20 cellular contexts compared by ENCODE assay signal in genomic region chr7:150621376-150621775, GRCh38. TPM values are rescaled to one million over a fixed set of nuclear protein-coding genes. Genes with fewer than 3 reads are reported as not detected.
A peak's percentile ranks its signal among the peaks of the same experiment; 100 is the strongest.
DNase-seq lines count a peak whose midpoint lies in the region; ATAC-seq and TF ChIP-seq lines count a peak whose summit lies in the region.
"Had no signal": no experiment of that assay in that cellular context is flagged by ENCODE, and none has a peak within 500 bp of the region (broad histone marks: within the 10 kb centered on the region; RNA-seq: fewer than 3 reads in every experiment).

No MANE protein-coding gene starts in this region.

- H3K4me3 Mint-ChIP-seq in CD4-positive, alpha-beta memory T cell, result peak overlapping the region in 7 of 8 donors; percentile 21 to 63 (median 45)
- peak overlapping the region; percentile 67 for H3K4me3 Mint-ChIP-seq in activated T-helper 17 cell treated with anti-CD3 and anti-CD28 coated beads, Interleukin-2, amount 50 U/mL, for 72 hours
- no peak overlapping the region for H3K4me3 Mint-ChIP-seq in progenitor cell of endocrine pancreas (ENCODE audit: low read depth)
- H3K4me3 Mint-ChIP-seq: B cell; dendritic cell treated with granulocyte-macrophage colony-stimulating factor and Interleukin-4, amounts not matched to agents 40 ng/mL and 50 ng/mL, for 4 days; nephron; stimulated activated naive B cell treated with anti-CD40 and anti-IgM and Interleukin-4, amounts not matched to agents 10 μg/mL and 1 μg/mL and 100 μg/mL, for 72 hours had no signal

- H3K27me3 Mint-ChIP-seq in CD4-positive, alpha-beta memory T cell, result no peaks in the 10 kb centered on the region
- H3K27me3 Mint-ChIP-seq in activated T-helper 17 cell treated with anti-CD3 and anti-CD28 coated beads, Interleukin-2, amount 50 U/mL, for 72 hours, result no peaks in the 10 kb centered on the region
- H3K27me3 Mint-ChIP-seq in progenitor cell of endocrine pancreas, result peaks cover 9% of the 10 kb centered on the region
- H3K27me3 Mint-ChIP-seq: dendritic cell treated with granulocyte-macrophage colony-stimulating factor and Interleukin-4, amounts not matched to agents 40 ng/mL and 50 ng/mL, for 4 days; stimulated activated naive B cell treated with anti-CD40 and anti-IgM and Interleukin-4, amounts not matched to agents 10 μg/mL and 1 μg/mL and 100 μg/mL, for 72 hours had no signal

- H3K4me1 ChIP-seq in CD4-positive, alpha-beta memory T cell (ENCODE audit: insufficient read depth, low read length), result peaks cover 44% of the 10 kb centered on the region
- H3K4me1 ChIP-seq: right lobe of liver had no signal

- DNase-seq in CD4-positive, alpha-beta memory T cell, result no peak
- DNase-seq in AG08396 (ENCODE audit: low spot score) (no peak), progenitor cell of endocrine pancreas (ENCODE audit: low spot score, unreplicated experiment) (no peak), cerebellar nuclear complex (lab: John Stamatoyannopoulos, UW) (no peak), CD1c-positive myeloid dendritic cell (ENCODE audit: extremely low spot score) (no peak)
- DNase-seq: aorta; left ventricle myocardium superior; NCI-H1417; PC-9; right lobe of liver; stimulated activated CD4-positive, alpha-beta T cell treated with anti-CD3 and anti-CD28 coated beads, Interleukin-4, amount 100 ng/mL, for 4 hours; stimulated activated naive B cell treated with anti-CD40 and anti-IgM and Interleukin-4, amounts not matched to agents 10 μg/mL and 1 μg/mL and 100 μg/mL, for 72 hours had no signal

- peak; percentile 22 for ATAC-seq in GM18519 (IDR thresholded peaks at IDR 0.05; ENCODE audit: low FRiP score, unreplicated experiment)
- ATAC-seq in HG02763 (IDR thresholded peaks at IDR 0.05; ENCODE audit: unreplicated experiment), result peak; percentile 26
- peak; percentile 84 for ATAC-seq in activated T-helper 17 cell treated with anti-CD3 and anti-CD28 coated beads, Interleukin-2, amount 50 U/mL, for 72 hours (replicated peaks)
- ATAC-seq: left ventricle myocardium superior; right lobe of liver; stimulated activated naive B cell treated with anti-CD40 and anti-IgM and Interleukin-4, amounts not matched to agents 10 μg/mL and 1 μg/mL and 100 μg/mL, for 72 hours had no signal

- H3K36me3 ChIP-seq in CD4-positive, alpha-beta memory T cell (ENCODE audit: insufficient read depth, low read length), result no peaks in the 10 kb centered on the region
- H3K36me3 ChIP-seq: right lobe of liver had no signal

- H3K9me3 Mint-ChIP-seq in CD4-positive, alpha-beta memory T cell, result peaks cover 2 to 36% (median 34%) of the 10 kb centered on the region in 8 donors
- peaks cover 6% of the 10 kb centered on the region for H3K9me3 Mint-ChIP-seq in activated T-helper 17 cell treated with anti-CD3 and anti-CD28 coated beads, Interleukin-2, amount 50 U/mL, for 72 hours
- H3K9me3 Mint-ChIP-seq in progenitor cell of endocrine pancreas (ENCODE audit: low read depth), result no peaks in the 10 kb centered on the region
- H3K9me3 Mint-ChIP-seq: dendritic cell treated with granulocyte-macrophage colony-stimulating factor and Interleukin-4, amounts not matched to agents 40 ng/mL and 50 ng/mL, for 4 days; nephron; stimulated activated naive B cell treated with anti-CD40 and anti-IgM and Interleukin-4, amounts not matched to agents 10 μg/mL and 1 μg/mL and 100 μg/mL, for 72 hours had no signal

- no peaks in the 10 kb centered on the region for H3K9me3 ChIP-seq in CD4-positive, alpha-beta memory T cell (ENCODE audit: control insufficient read depth in 1 of 2, low read length in 2 of 2)
- H3K9me3 ChIP-seq: right lobe of liver had no signal

- TF ChIP-seq CTCF in progenitor cell of endocrine pancreas (IDR thresholded peaks at IDR 0.05; ENCODE audit: unreplicated experiment), result no peak

- H3K36me3 Mint-ChIP-seq in CD4-positive, alpha-beta memory T cell, result peaks cover 25 to 40% of the 10 kb centered on the region in 2 donors
- peaks cover 16% of the 10 kb centered on the region for H3K36me3 Mint-ChIP-seq in activated T-helper 17 cell treated with anti-CD3 and anti-CD28 coated beads, Interleukin-2, amount 50 U/mL, for 72 hours (ENCODE audit: low read depth)
- H3K36me3 Mint-ChIP-seq in progenitor cell of endocrine pancreas (ENCODE audit: insufficient read depth), result no peaks in the 10 kb centered on the region
- H3K36me3 Mint-ChIP-seq: stimulated activated naive B cell treated with anti-CD40 and anti-IgM and Interleukin-4, amounts not matched to agents 10 μg/mL and 1 μg/mL and 100 μg/mL, for 72 hours had no signal

- H3K4me1 Mint-ChIP-seq in CD4-positive, alpha-beta memory T cell, result peaks cover 47 to 67% (median 58%) of the 10 kb centered on the region in 4 donors
- H3K4me1 Mint-ChIP-seq in activated T-helper 17 cell treated with anti-CD3 and anti-CD28 coated beads, Interleukin-2, amount 50 U/mL, for 72 hours, result peaks cover 20% of the 10 kb centered on the region
- no peaks in the 10 kb centered on the region for H3K4me1 Mint-ChIP-seq in progenitor cell of endocrine pancreas (ENCODE audit: low read depth)
- H3K4me1 Mint-ChIP-seq: B cell, nephron had no signal

- H3K27ac Mint-ChIP-seq in CD4-positive, alpha-beta memory T cell, result peak overlapping the region; percentile 70 to 92 (median 86)
- H3K27ac Mint-ChIP-seq in activated T-helper 17 cell treated with anti-CD3 and anti-CD28 coated beads, Interleukin-2, amount 50 U/mL, for 72 hours, result peak overlapping the region; percentile 86
- no peak overlapping the region for H3K27ac Mint-ChIP-seq in progenitor cell of endocrine pancreas
- H3K27ac Mint-ChIP-seq: B cell; dendritic cell treated with granulocyte-macrophage colony-stimulating factor and Interleukin-4, amounts not matched to agents 40 ng/mL and 50 ng/mL, for 4 days; nephron; stimulated activated naive B cell treated with anti-CD40 and anti-IgM and Interleukin-4, amounts not matched to agents 10 μg/mL and 1 μg/mL and 100 μg/mL, for 72 hours had no signal

- POLR2A ChIA-PET in CD4-positive, alpha-beta memory T cell (lab: Charles Lee; ENCODE audit: partially characterized antibody), result interaction anchor here (0.7 to 9.2 kb wide), 19 partner anchors 9 to 171 kb away, joined by 3 to 54 read pairs (median 7); partner anchors contain the start of genes GIMAP1, GIMAP2, GIMAP4 and GIMAP5

- CTCF ChIA-PET in CD4-positive, alpha-beta memory T cell (lab: Charles Lee; ENCODE audit: partially characterized antibody), result interaction anchor here (1.2 to 2.8 kb wide), 3 partner anchors 8 to 172 kb away, joined by 5 to 13 read pairs (median 8); partner anchors contain the start of gene GIMAP4

- H3K27me3 ChIP-seq in CD4-positive, alpha-beta memory T cell (ENCODE audit: insufficient read depth, low read length), result no peaks in the 10 kb centered on the region
- H3K27me3 ChIP-seq: right lobe of liver had no signal

- intact Hi-C loops in CD4-positive, alpha-beta memory T cell (cut with micrococcal nuclease), result loop anchor here (1.0 to 5.0 kb wide), 2 partner anchors 10 to 39 kb away; no protein-coding TSS in a partner anchor

- peak overlapping the region; percentile 11 for H3K27ac ChIP-seq in CD4-positive, alpha-beta memory T cell (ENCODE audit: low read depth, low read length)
- H3K27ac ChIP-seq: PC-9, right lobe of liver had no signal

- H3K4me3 ChIP-seq in CD4-positive, alpha-beta memory T cell (ENCODE audit: low read length in 2 of 2), result no peak overlapping the region
- H3K4me3 ChIP-seq: PC-9, right lobe of liver had no signal

RNA-seq across cellular contexts. Expression of gene GIMAP6, which starts 10.8 kb away (rescaled TPM):
- total RNA-seq in CD4-positive, alpha-beta memory T cell, result 100 to 1,000 TPM; 158 to 173 TPM
- polyA plus RNA-seq in CD4-positive, alpha-beta memory T cell, result 100 to 1,000 TPM; 115 to 154 TPM
- total RNA-seq in activated T-helper 17 cell treated with anti-CD3 and anti-CD28 coated beads, Interleukin-2, amount 50 U/mL, for 72 hours, result 10 to 100 TPM; 42.3 to 57.3 TPM
- total RNA-seq in progenitor cell of endocrine pancreas, result not detected in 2 replicates
- total RNA-seq: NCI-H460, PC-9 had no signal

RNA-seq across cellular contexts. Expression of gene GIMAP4, which starts 54.2 kb away (rescaled TPM):
- total RNA-seq in CD4-positive, alpha-beta memory T cell, result 100 to 1,000 TPM; 418 to 448 TPM
- 100 to 1,000 TPM; 449 to 613 TPM for polyA plus RNA-seq in CD4-positive, alpha-beta memory T cell
- 100 to 1,000 TPM; 102 to 193 TPM for total RNA-seq in activated T-helper 17 cell treated with anti-CD3 and anti-CD28 coated beads, Interleukin-2, amount 50 U/mL, for 72 hours
- total RNA-seq in progenitor cell of endocrine pancreas, result not detected in 2 replicates
- total RNA-seq: Daoy, NCI-H460, PC-9 had no signal

Comparison
In these comparisons a context has a peak if more than half of its experiments do, and no peak if none do; other contexts are left out.
1. ATAC-seq: peak in every context shown above with its lines; median percentile 84 in activated T-helper 17 cell treated with anti-CD3 and anti-CD28 coated beads, Interleukin-2, amount 50 U/mL, for 72 hours; 26 in HG02763; 22 in GM18519.
2. RNA of gene GIMAP6, which starts 10.8 kb away (total RNA-seq): 158 to 173 TPM in CD4-positive, alpha-beta memory T cell and 42.3 to 57.3 TPM in activated T-helper 17 cell treated with anti-CD3 and anti-CD28 coated beads, Interleukin-2, amount 50 U/mL, for 72 hours; not detected in progenitor cell of endocrine pancreas; every median in the first group is over 10 times any median in the second.
3. RNA of gene GIMAP4, which starts 54.2 kb away (total RNA-seq): 418 to 448 TPM in CD4-positive, alpha-beta memory T cell and 102 to 193 TPM in activated T-helper 17 cell treated with anti-CD3 and anti-CD28 coated beads, Interleukin-2, amount 50 U/mL, for 72 hours; not detected in progenitor cell of endocrine pancreas; every median in the first group is over 100 times any median in the second.